20 cellular contexts compared by ENCODE assay signal in genomic region chr7:101496017-101496416, GRCh38.
DNase-seq lines count a peak whose midpoint lies in the region; ATAC-seq and TF ChIP-seq lines count a peak whose summit lies in the region.
"Had no signal": no experiment of that assay in that cellular context is flagged by ENCODE, and none has a peak within 500 bp of the region (broad histone marks: within the 10 kb centered on the region; RNA-seq: fewer than 3 reads in every experiment).

No MANE protein-coding gene starts in this region.

- no peak for TF ChIP-seq POLR2A in breast epithelium (IDR thresholded peaks at IDR 0.05)

- H3K4me1 ChIP-seq in breast epithelium = no peaks in the 10 kb centered on the region

- H3K36me3 ChIP-seq in breast epithelium = no peaks in the 10 kb centered on the region

- no peak overlapping the region for H3K4me3 Mint-ChIP-seq in MCF 10A (ENCODE audit: unreplicated experiment)
- H3K4me3 Mint-ChIP-seq: B cell; CD4-positive, CD25-positive, alpha-beta regulatory T cell had no signal

- ATAC-seq in GM21447 (IDR thresholded peaks at IDR 0.05; ENCODE audit: unreplicated experiment) = no peak

- intact Hi-C loops in MCF 10A (cut with micrococcal nuclease) (no loop called here), breast epithelium (cut with DNase I; ENCODE audit: low total_unique reads) (no loop called here)

- no peak overlapping the region for H3K27ac ChIP-seq in breast epithelium
- H3K27ac ChIP-seq in coronary artery = no peak overlapping the region

- TF ChIP-seq CTCF in MCF 10A (IDR thresholded peaks at IDR 0.05; ENCODE audit: unreplicated experiment) = no peak
- no peak for TF ChIP-seq CTCF in breast epithelium (IDR thresholded peaks at IDR 0.05)
- TF ChIP-seq CTCF in fibroblast of mammary gland (conservative IDR thresholded peaks at IDR 0.05; ENCODE audit: control insufficient read depth, insufficient read depth, low read depth, low read length) = no peak
- no peak for TF ChIP-seq CTCF in coronary artery (IDR thresholded peaks at IDR 0.05)

- no peaks in the 10 kb centered on the region for H3K27me3 ChIP-seq in breast epithelium

- POLR2A ChIA-PET in MCF 10A (lab: Yijun Ruan, JAX) = no interaction called here

- H3K9me3 Mint-ChIP-seq in MCF 10A (ENCODE audit: unreplicated experiment) = no peaks in the 10 kb centered on the region
- H3K9me3 Mint-ChIP-seq: CD4-positive, CD25-positive, alpha-beta regulatory T cell had no signal

- H3K36me3 Mint-ChIP-seq in MCF 10A (ENCODE audit: insufficient read depth, unreplicated experiment) = no peaks in the 10 kb centered on the region
- H3K36me3 Mint-ChIP-seq: CD4-positive, CD25-positive, alpha-beta regulatory T cell had no signal

- no peaks in the 10 kb centered on the region for H3K27me3 Mint-ChIP-seq in MCF 10A (ENCODE audit: insufficient read depth, unreplicated experiment)

- H3K9me3 ChIP-seq in breast epithelium = no peaks in the 10 kb centered on the region

- H3K4me1 Mint-ChIP-seq in MCF 10A (ENCODE audit: insufficient read depth, unreplicated experiment) = no peaks in the 10 kb centered on the region
- H3K4me1 Mint-ChIP-seq: B cell had no signal

- H3K27ac Mint-ChIP-seq in MCF 10A (ENCODE audit: low read depth, unreplicated experiment) = no peak overlapping the region
- H3K27ac Mint-ChIP-seq: B cell; CD4-positive, CD25-positive, alpha-beta regulatory T cell had no signal

- BruUV-seq in MCF 10A (replicated peaks; lab: Mats Ljungman, UMichigan) = no TSS peak

- H3K4me3 ChIP-seq in breast epithelium (no peak overlapping the region), fibroblast of mammary gland (ENCODE audit: control insufficient read depth, low read depth, low read length) (no peak overlapping the region), coronary artery (no peak overlapping the region)

- CTCF ChIA-PET in MCF 10A (lab: Yijun Ruan, JAX) = interaction anchor here (0.6 kb wide), 1 partner anchor 466 kb away, joined by 3 read pairs; no protein-coding TSS in a partner anchor

- peak; percentile 16 for DNase-seq in MCF 10A (ENCODE audit: unreplicated experiment)
- no peak for DNase-seq in breast epithelium (ENCODE audit: low spot score in 2 of 2)
- peak; percentile 11 for DNase-seq in HT1080 (ENCODE audit: low read depth)
- DNase-seq in fibroblast of mammary gland (ENCODE audit: low read depth) = peak; percentile 24
- peak; percentile 41 for DNase-seq in superior temporal gyrus (ENCODE audit: extremely low spot score)
- no peak for DNase-seq in coronary artery (ENCODE audit: low spot score)
- no peak for DNase-seq in NCI-H226
- DNase-seq: CD4-positive, CD25-positive, alpha-beta regulatory T cell; DMS153; GDM1; MM.1S; NCI-H1048; NCI-H1436; NCI-H1930; NCI-H446 treated with DMSO at 0.1 percent for 48 hours; NCI-H526 treated with DMSO at 0.1 percent for 48 hours; OCI-M1; SHP77 had no signal

Comparison
In these comparisons a context has a peak if more than half of its experiments do, and no peak if none do; other contexts are left out.
1. DNase-seq: peak in MCF 10A (single experiment), HT1080 (single experiment), fibroblast of mammary gland (single experiment) and superior temporal gyrus (single experiment); none in breast epithelium (0 of 2), coronary artery (single experiment) and NCI-H226 (single experiment).